ENCODE assay signal across 27 cellular contexts in the genomic region with DNA sequence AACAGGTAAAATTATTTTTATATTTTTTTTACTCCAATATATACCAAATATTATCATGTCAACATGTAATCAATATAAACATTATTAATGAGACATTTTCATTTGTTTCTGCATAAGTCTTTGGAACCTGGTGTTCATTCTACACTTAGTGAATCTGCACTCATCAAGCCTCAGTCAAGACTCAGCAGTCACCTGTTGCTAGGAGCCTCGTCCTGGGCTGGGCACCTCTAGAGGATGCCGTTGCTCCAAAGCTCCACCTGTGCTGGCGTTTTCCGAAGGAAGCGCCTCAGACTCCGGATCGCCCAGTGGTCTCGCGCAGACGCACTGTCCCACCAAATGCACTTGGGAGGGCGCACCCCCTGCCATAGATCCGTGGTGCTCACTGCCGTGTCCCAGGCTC.
"Had no signal": no experiment of that assay in that cellular context is flagged by ENCODE, and none has a peak within 500 bp of the region (broad histone marks: within the 10 kb centered on the region; RNA-seq: fewer than 3 reads in every experiment).

No MANE protein-coding gene starts in this region.

- H3K27ac ChIP-seq: stomach, suprapubic skin, testis, thoracic aorta, thyroid gland, tibial artery, tibial nerve, transverse colon, upper lobe of left lung, upper lobe of right lung, uterus, vagina had no signal

- FAIRE-seq: urothelium cell line had no signal

- H3K4me1 ChIP-seq: stomach, testis, thyroid gland, tibial artery, tibial nerve, transverse colon, upper lobe of left lung, upper lobe of right lung, uterus, vagina had no signal

- DNase-seq: stimulated activated CD4-positive, alpha-beta T cell treated with anti-CD3 and anti-CD28 coated beads, Interleukin-2, amount 100 ng/mL, for 48 hours; stimulated activated CD4-positive, alpha-beta T cell treated with anti-CD3 and anti-CD28 coated beads, Interleukin-4, amount 100 ng/mL, for 1 hour; stimulated activated CD4-positive, alpha-beta T cell treated with anti-CD3 and anti-CD28 coated beads, Interleukin-4, amount 100 ng/mL, for 24 hours; stimulated activated CD4-positive, alpha-beta T cell treated with anti-CD3 and anti-CD28 coated beads, Interleukin-4, amount 100 ng/mL, for 4 hours; stimulated activated CD8-positive, alpha-beta memory T cell treated with anti-CD3 and anti-CD28 coated beads, Interleukin-4, amount 100 ng/mL, for 48 hours; stimulated activated naive B cell treated with anti-CD40 and anti-IgM and Interleukin-4, amounts not matched to agents 10 μg/mL and 1 μg/mL and 100 μg/mL, for 72 hours; stimulated activated naive CD4-positive, alpha-beta T cell; stimulated activated naive CD4-positive, alpha-beta T cell treated with Interleukin-2 at 50 U/mL for 16 hours; stimulated activated naive CD8-positive, alpha-beta T cell treated with anti-CD3 and anti-CD28 coated beads, Interleukin-15, amount 100 ng/mL, for 72 hours; stimulated activated naive CD8-positive, alpha-beta T cell treated with anti-CD3 and anti-CD28 coated beads, Interleukin-15, Interleukin-2, amounts not matched to agents 100 U/mL and 50 U/mL, for 24 hours; stomach; substantia nigra; testis; thyroid gland; tibial artery; transverse colon; trophoblast cell; upper lobe of right lung; uterus had no signal

- H3K36me3 ChIP-seq: stomach, suprapubic skin, thoracic aorta, thyroid gland, tibial artery, tibial nerve, transverse colon, upper lobe of left lung, upper lobe of right lung, uterus, vagina had no signal

- H3K9me3 ChIP-seq: stomach, suprapubic skin, testis, thoracic aorta, thyroid gland, tibial artery, tibial nerve, transverse colon, upper lobe of left lung, upper lobe of right lung, uterus, vagina had no signal

- H3K4me3 ChIP-seq: stomach, suprapubic skin, testis, thoracic aorta, thyroid gland, tibial artery, tibial nerve, transverse colon, upper lobe of left lung, upper lobe of right lung, uterus, vagina had no signal

- ATAC-seq: stimulated activated effector memory CD8-positive, alpha-beta T cell treated with anti-CD3 and anti-CD28 coated beads, Interleukin-12 subunit alpha, Interleukin-12 subunit beta, amount 100 ng/mL, for 72 hours; stimulated activated memory B cell treated with anti-CD40 and anti-IgM and Interleukin-4, amounts not matched to agents 10 μg/mL and 1 μg/mL and 100 μg/mL, for 72 hours; stimulated activated naive B cell treated with anti-CD40 and anti-IgM and Interleukin-4, amounts not matched to agents 10 μg/mL and 1 μg/mL and 100 μg/mL, for 72 hours; stimulated activated naive CD8-positive, alpha-beta T cell treated with anti-CD3 and anti-CD28 coated beads, Interleukin-15, amount 100 ng/mL, for 72 hours; stimulated activated naive CD8-positive, alpha-beta T cell treated with anti-CD3 and anti-CD28 coated beads, Interleukin-15, Interleukin-2, amounts not matched to agents 100 U/mL and 50 U/mL, for 24 hours; upper lobe of right lung had no signal

- H3K27me3 ChIP-seq: suprapubic skin, testis, thyroid gland, tibial artery, tibial nerve, transverse colon, upper lobe of left lung, upper lobe of right lung, uterus, vagina had no signal
